In genomic region chr17:83052241-83052564, GRCh38 we compare ENCODE assay signal across 8 cellular contexts. TPM values are rescaled to one million over a fixed set of nuclear protein-coding genes. Genes with fewer than 3 reads are reported as not detected.
DNase-seq lines count a peak whose midpoint lies in the region; TF ChIP-seq lines count a peak whose summit lies in the region.

No MANE protein-coding gene starts in this region.

- H3K9me3 ChIP-seq in BLaER1 (peaks cover 10% of the 10 kb centered on the region), KOPT-K1 (ENCODE audit: insufficient read depth, low read length, poor library complexity, severe bottlenecking) (peaks cover 21% of the 10 kb centered on the region)

- no peak for TF ChIP-seq CTCF in coronary artery (IDR thresholded peaks at IDR 0.05)
- TF ChIP-seq CTCF in nephron (IDR thresholded peaks at IDR 0.05; ENCODE audit: unreplicated experiment in 3 of 3), result no peak
- TF ChIP-seq CTCF in GM10266 (IDR thresholded peaks at IDR 0.05; ENCODE audit: control insufficient read depth, insufficient read depth, low read depth, missing control alignments), result no peak

- H3K4me2 ChIP-seq in BLaER1, result peak overlapping the region; percentile 96

- H3K4me1 ChIP-seq in BLaER1, result peaks cover 61% of the 10 kb centered on the region

- DNase-seq in coronary artery (ENCODE audit: low spot score) (no peak), inferior parietal cortex (ENCODE audit: extremely low spot score) (no peak), mesenteric fat pad (ENCODE audit: low spot score) (no peak), GM10266 (ENCODE audit: extremely low spot score) (no peak)
- no peak for DNase-seq in activated effector memory CD4-positive, alpha-beta T cell treated with anti-CD3 and anti-CD28 coated beads, Interleukin-2, amount 50 U/mL, for 16 hours

- H3K36me3 ChIP-seq in BLaER1 (no peaks in the 10 kb centered on the region), KOPT-K1 (ENCODE audit: insufficient read depth, low read length) (peaks cover 8% of the 10 kb centered on the region)

- no peaks in the 10 kb centered on the region for H3K27me3 Mint-ChIP-seq in nephron (ENCODE audit: low read depth)

- H3K4me1 Mint-ChIP-seq in nephron, result peaks cover 20% of the 10 kb centered on the region

- peaks cover 5% of the 10 kb centered on the region for H3K9me3 Mint-ChIP-seq in nephron

- H3K36me3 Mint-ChIP-seq in nephron (ENCODE audit: low read depth), result peaks cover 14% of the 10 kb centered on the region

- H3K4me3 Mint-ChIP-seq in nephron, result peak overlapping the region; percentile 85 to 95 (median 86)

- H3K4me3 ChIP-seq in BLaER1 (peak overlapping the region; percentile 56), coronary artery (peak overlapping the region; percentile 78)

- no peaks in the 10 kb centered on the region for H4K20me1 ChIP-seq in BLaER1

- no peaks in the 10 kb centered on the region for H3K27me3 ChIP-seq in BLaER1

- peak overlapping the region in 2 of 3 experiments; percentile 87 to 90 for H3K27ac Mint-ChIP-seq in nephron

- peak overlapping the region; percentile 77 for H3K9ac ChIP-seq in BLaER1

- H3K27ac ChIP-seq in BLaER1, result peak overlapping the region; percentile 80
- H3K27ac ChIP-seq in KOPT-K1 (ENCODE audit: low read depth, low read length, poor library complexity, severe bottlenecking), result peak overlapping the region; percentile 71
- peak overlapping the region; percentile 63 to 96 for H3K27ac ChIP-seq in coronary artery

RNA-seq across cellular contexts. Expression of gene METRNL, which starts 27.2 kb away (rescaled TPM):
- total RNA-seq in mesenteric fat pad, result 151 TPM
